ENCODE assay signal across 23 cellular contexts in genomic region chrX:16990839-16991238, GRCh38.
"Had no signal": no experiment of that assay in that cellular context is flagged by ENCODE, and none has a peak within 500 bp of the region (broad histone marks: within the 10 kb centered on the region; RNA-seq: fewer than 3 reads in every experiment).

No MANE protein-coding gene starts in this region.

- H3K4me1 ChIP-seq: colonic mucosa, esophagus squamous epithelium, foreskin keratinocyte, gastrocnemius medialis, heart left ventricle had no signal

- H3K27ac ChIP-seq: colonic mucosa, coronary artery, epithelial cell of prostate, esophagus muscularis mucosa, esophagus squamous epithelium, foreskin keratinocyte, gastrocnemius medialis, gastroesophageal sphincter, heart left ventricle had no signal

- H3K27me3 ChIP-seq: colonic mucosa, esophagus muscularis mucosa, foreskin keratinocyte, gastroesophageal sphincter had no signal

- H3K27me3 Mint-ChIP-seq: dendritic cell treated with granulocyte-macrophage colony-stimulating factor and Interleukin-4, amounts not matched to agents 40 ng/mL and 50 ng/mL, for 4 days; effector memory CD8-positive, alpha-beta T cell had no signal

- H3K4me3 ChIP-seq: colonic mucosa, coronary artery, dorsolateral prefrontal cortex, esophagus muscularis mucosa, esophagus squamous epithelium, gastrocnemius medialis, gastroesophageal sphincter, heart left ventricle had no signal

- ATAC-seq: effector memory CD8-positive, alpha-beta T cell; esophagus mucosa; foreskin keratinocyte; gastrocnemius medialis; gastroesophageal sphincter; heart left ventricle had no signal

- DNase-seq: colonic mucosa; cortex of kidney; dermis blood vessel endothelial cell; dorsolateral prefrontal cortex; effector CD4-positive, alpha-beta T cell; effector CD8-positive, alpha-beta T cell; effector memory CD4-positive, alpha-beta T cell; effector memory CD8-positive, alpha-beta T cell; endodermal cell; erythroblast; esophagus squamous epithelium; foreskin fibroblast; foreskin keratinocyte; foreskin melanocyte; gastrocnemius medialis; glutamatergic neuron; heart left ventricle had no signal

- H3K36me3 ChIP-seq: colonic mucosa, esophagus muscularis mucosa, esophagus squamous epithelium, gastrocnemius medialis, gastroesophageal sphincter, heart left ventricle had no signal

- H3K9me3 ChIP-seq: colonic mucosa, esophagus squamous epithelium, gastrocnemius medialis, gastroesophageal sphincter had no signal

- H3K4me3 Mint-ChIP-seq: dendritic cell treated with granulocyte-macrophage colony-stimulating factor and Interleukin-4, amounts not matched to agents 40 ng/mL and 50 ng/mL, for 4 days; effector memory CD8-positive, alpha-beta T cell; endodermal cell had no signal

- H3K9me3 Mint-ChIP-seq: dendritic cell treated with granulocyte-macrophage colony-stimulating factor and Interleukin-4, amounts not matched to agents 40 ng/mL and 50 ng/mL, for 4 days; effector memory CD8-positive, alpha-beta T cell had no signal

- H3K27ac Mint-ChIP-seq: dendritic cell treated with granulocyte-macrophage colony-stimulating factor and Interleukin-4, amounts not matched to agents 40 ng/mL and 50 ng/mL, for 4 days; effector memory CD8-positive, alpha-beta T cell; endodermal cell had no signal
